In the genomic region with DNA sequence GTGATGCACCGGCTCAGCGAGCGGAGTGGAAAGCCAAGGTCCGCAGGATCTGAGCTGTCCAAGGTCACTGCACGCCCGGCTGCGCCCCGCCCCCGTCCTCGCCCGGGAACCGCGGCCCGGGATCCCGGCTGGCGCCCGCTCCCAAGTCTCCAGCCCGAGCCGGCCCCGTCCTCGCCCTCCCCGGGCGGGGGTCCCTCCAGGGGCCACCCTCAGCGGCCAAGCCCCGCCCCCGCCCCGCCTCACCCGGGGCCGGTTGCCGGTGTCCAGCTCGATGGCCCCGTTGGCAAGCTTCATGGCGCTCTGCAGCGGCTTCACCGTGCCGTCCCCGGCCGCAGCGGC, we compare ENCODE assay signal across 8 cellular contexts. TPM values are rescaled to one million over a fixed set of nuclear protein-coding genes. Genes with fewer than 3 reads are reported as not detected.
DNase-seq lines count a peak whose midpoint lies in the region; ATAC-seq, FAIRE-seq and TF ChIP-seq lines count a peak whose summit lies in the region.

No MANE protein-coding gene starts in this region.

- peaks cover 19% of the 10 kb centered on the region for H3K4me1 ChIP-seq in SJCRH30

- DNase-seq in NCI-H748 (lab: John Stamatoyannopoulos, UW; ENCODE audit: unreplicated experiment), result peak; percentile 60
- DNase-seq in NCI-H748 treated with DMSO at 0.1 percent for 48 hours (lab: John Stamatoyannopoulos, UW), result no peak
- peak in 1 of 2 experiments; percentile 30 for DNase-seq in SJCRH30
- no peak for DNase-seq in frontal cortex (ENCODE audit: low spot score in 2 of 2)
- DNase-seq in RPMI8226, result no peak

- peak overlapping the region in 2 of 3 experiments; percentile 72 to 83 for H3K27ac Mint-ChIP-seq in nephron

- H3K4me3 ChIP-seq in SJCRH30, result peak overlapping the region; percentile 86

- ATAC-seq in HG02763 (IDR thresholded peaks at IDR 0.05; ENCODE audit: unreplicated experiment) (peak; percentile 25), esophagus mucosa (peak; percentile 0)

- peaks cover 14% of the 10 kb centered on the region for H3K36me3 Mint-ChIP-seq in nephron (ENCODE audit: low read depth)

- peak overlapping the region; percentile 84 to 91 (median 90) for H3K4me3 Mint-ChIP-seq in nephron

- peaks cover 12% of the 10 kb centered on the region for H3K4me1 Mint-ChIP-seq in nephron

- no peaks in the 10 kb centered on the region for H3K27me3 Mint-ChIP-seq in nephron (ENCODE audit: low read depth)

- no peak for TF ChIP-seq CTCF in nephron (IDR thresholded peaks at IDR 0.05; ENCODE audit: unreplicated experiment in 3 of 3)

- FAIRE-seq in frontal cortex (lab: Jason Lieb, UNC), result no peak

- no peaks in the 10 kb centered on the region for H3K9me3 Mint-ChIP-seq in nephron

- H3K27me3 ChIP-seq in SJCRH30, result no peaks in the 10 kb centered on the region

- peaks cover 12% of the 10 kb centered on the region; the same call in 1 of the 2 replicates for H3K36me3 ChIP-seq in SJCRH30

- peak overlapping the region; percentile 75; the same call in 1 of the 2 replicates for H3K27ac ChIP-seq in SJCRH30

- no peaks in the 10 kb centered on the region for H3K9me3 ChIP-seq in SJCRH30 (replicated peaks)

RNA-seq across cellular contexts. Expression of gene VPS9D1, which starts 0.2 kb away (rescaled TPM):
- 2.2 and 2.5 TPM in 2 replicates for total RNA-seq in SJCRH30 (2014; rRNA removed; shearing (Covaris generic))
- total RNA-seq in esophagus mucosa (21.0 TPM), frontal cortex (7.7 TPM)

RNA-seq across cellular contexts. Expression of gene ZNF276, which starts 0.8 kb away (rescaled TPM):
- total RNA-seq in SJCRH30 (2014; rRNA removed; shearing (Covaris generic)), result 12.2 and 13.3 TPM in 2 replicates
- total RNA-seq in esophagus mucosa (22.0 TPM), frontal cortex (11.8 TPM)

RNA-seq across cellular contexts. Expression of gene SPATA2L, which starts 19.0 kb away (rescaled TPM):
- 6.0 and 7.2 TPM in 2 replicates for total RNA-seq in SJCRH30 (2014; rRNA removed; shearing (Covaris generic))
- total RNA-seq in esophagus mucosa (6.0 TPM), frontal cortex (20.0 TPM)

RNA-seq across cellular contexts. Expression of gene CDK10, which starts 34.0 kb away (rescaled TPM):
- total RNA-seq in SJCRH30 (2014; rRNA removed; shearing (Covaris generic)), result 29.0 and 35.1 TPM in 2 replicates
- total RNA-seq in esophagus mucosa (37.3 TPM), frontal cortex (30.6 TPM)
